Comparison of ENCODE assay signal across 30 cellular contexts in genomic region chr6:101257163-101257562, GRCh38.
DNase-seq lines count a peak whose midpoint lies in the region; ATAC-seq, FAIRE-seq and TF ChIP-seq lines count a peak whose summit lies in the region.
"Had no signal": no experiment of that assay in that cellular context is flagged by ENCODE, and none has a peak within 500 bp of the region (broad histone marks: within the 10 kb centered on the region; RNA-seq: fewer than 3 reads in every experiment).

No MANE protein-coding gene starts in this region.

- FAIRE-seq in K562 (lab: Jason Lieb, UNC), result no peak
- FAIRE-seq: A549, D721Med had no signal

- TF ChIP-seq RAD21 in K562 (CRISPR knock-in tag; conservative IDR thresholded peaks at IDR 0.05 in 1 of 2, IDR thresholded peaks at IDR 0.05 in 1 of 2), result no peak

- H3K4me2 ChIP-seq in K562 (ENCODE audit: insufficient read depth, low read length), result no peak overlapping the region
- H3K4me2 ChIP-seq: A549; BLaER1; BLaER1 treated with 17β-estradiol and CSF1 and Interleukin-3, amounts not matched to agents 10 nM and 100 nM had no signal

- H2AFZ ChIP-seq in K562 (ENCODE audit: low read depth, low read length), result no peak overlapping the region

- H3K36me3 ChIP-seq in HEK293 (ENCODE audit: control insufficient read depth in 2 of 2, insufficient read depth in 1 of 2, low read length in 2 of 2) (no peaks in the 10 kb centered on the region), K562 (ENCODE audit: control insufficient read depth, insufficient read depth, low read length) (no peaks in the 10 kb centered on the region), HAP-1 (replicated peaks) (no peaks in the 10 kb centered on the region)
- H3K36me3 ChIP-seq: BE2C; BLaER1; BLaER1 treated with 17β-estradiol and CSF1 and Interleukin-3, amounts not matched to agents 10 nM and 100 nM had no signal

- no peak overlapping the region for H3K27ac ChIP-seq in HEK293 (ENCODE audit: extremely low read depth, low read depth, low read length)
- no peak overlapping the region for H3K27ac ChIP-seq in K562 (ENCODE audit: extremely low read depth, low read depth, low read length)
- H3K27ac ChIP-seq: 22Rv1; A549; BLaER1; BLaER1 treated with 17β-estradiol and CSF1 and Interleukin-3, amounts not matched to agents 10 nM and 100 nM; C4-2B had no signal

- no peak for TF ChIP-seq EP300 in K562 (IDR thresholded peaks at IDR 0.05; ENCODE audit: low read length)

- in situ Hi-C loops in K562 (cut with MboI) (no loop called here), HAP-1 (cut with MboI; ENCODE audit: low sequenced_read_pairs) (no loop called here)

- H3K4me3 ChIP-seq in HEK293 (ENCODE audit: low read depth, low read length), result no peak overlapping the region
- H3K4me3 ChIP-seq in K562, result no peak overlapping the region
- no peak overlapping the region for H3K4me3 ChIP-seq in HAP-1
- H3K4me3 ChIP-seq: A549; BLaER1; BLaER1 treated with 17β-estradiol and CSF1 and Interleukin-3, amounts not matched to agents 10 nM and 100 nM had no signal

- ATAC-seq in K562, result no peak
- ATAC-seq in HG02973 (IDR thresholded peaks at IDR 0.05; ENCODE audit: unreplicated experiment), result no peak
- ATAC-seq: A549; CD8-positive, alpha-beta T cell had no signal

- TF ChIP-seq CTCF in HEK293 (tag by site-specific recombination; IDR thresholded peaks at IDR 0.05), result no peak
- no peak for TF ChIP-seq CTCF in K562 (IDR thresholded peaks at IDR 0.05 in 2 of 3, conservative IDR thresholded peaks at IDR 0.05 in 1 of 3; ENCODE audit: insufficient read depth in 2 of 3, low read depth in 1 of 3, low read length in 3 of 3)

- H3K4me1 ChIP-seq in HEK293 (ENCODE audit: control insufficient read depth, insufficient read depth, low read length), result no peaks in the 10 kb centered on the region
- H3K4me1 ChIP-seq in K562 (replicated peaks in 1 of 2; ENCODE audit: control insufficient read depth in 2 of 2, insufficient read depth in 2 of 2, low read length in 2 of 2), result no peaks in the 10 kb centered on the region
- H3K4me1 ChIP-seq in HAP-1, result no peaks in the 10 kb centered on the region
- H3K4me1 ChIP-seq: A549; BE2C; BLaER1; BLaER1 treated with 17β-estradiol and CSF1 and Interleukin-3, amounts not matched to agents 10 nM and 100 nM; Caco-2 had no signal

- no peaks in the 10 kb centered on the region for H4K20me1 ChIP-seq in K562 (replicated peaks; ENCODE audit: control insufficient read depth, insufficient read depth, low read length)
- H4K20me1 ChIP-seq: BLaER1; BLaER1 treated with 17β-estradiol and CSF1 and Interleukin-3, amounts not matched to agents 10 nM and 100 nM had no signal

- DNase-seq in K562 (ENCODE audit: extremely low read depth in 1 of 4, low spot score in 3 of 4) (no peak), HAP-1 (ENCODE audit: low spot score in 2 of 2) (no peak)
- DNase-seq: 8988T; ACHN; AML-193; BE2C; C1 segment of cervical spinal cord; Caco-2; Calu3; CD4-positive, alpha-beta memory T cell; CD4-positive, alpha-beta T cell; CD4-positive, CD25-positive, alpha-beta regulatory T cell; CD8-positive, alpha-beta memory T cell; CD8-positive, alpha-beta T cell; COR-L47; DMS 273 treated with DMSO at 0.1 percent for 48 hours; DMS153; DMS53; DMS79; DMS79 treated with DMSO at 0.1 percent for 48 hours; DND-41; EL had no signal

- CTCF ChIA-PET in HEK293 (lab: Yijun Ruan, JAX) (no interaction called here), K562 (lab: Yijun Ruan, JAX; ENCODE audit: low intra/inter-chr PET ratio) (no interaction called here)

- intact Hi-C loops in K562 (cut with micrococcal nuclease), result no loop called here

- H3K27me3 ChIP-seq in K562 (ENCODE audit: control insufficient read depth in 2 of 2, insufficient read depth in 2 of 2, low read length in 2 of 2) (no peaks in the 10 kb centered on the region), HAP-1 (ENCODE audit: low read depth) (no peaks in the 10 kb centered on the region)
- H3K27me3 ChIP-seq: BE2C; BLaER1; BLaER1 treated with 17β-estradiol and CSF1 and Interleukin-3, amounts not matched to agents 10 nM and 100 nM had no signal

- no peaks in the 10 kb centered on the region for H3K79me2 ChIP-seq in K562 (ENCODE audit: control insufficient read depth, insufficient read depth, low read length)

- TF ChIP-seq POLR2A in K562 (conservative IDR thresholded peaks at IDR 0.05), result no peak

- H3K9me3 ChIP-seq in HEK293 (ENCODE audit: control insufficient read depth, insufficient read depth, low read depth, low read length) (no peaks in the 10 kb centered on the region), K562 (replicated peaks; ENCODE audit: control insufficient read depth, insufficient read depth, low read depth, low read length) (0 out of 2 replicates have a peak, but pooled peaks cover 1% of the 10 kb centered on the region), HAP-1 (peaks cover 2% of the 10 kb centered on the region; the same call in 1 of the 2 replicates)
- H3K9me3 ChIP-seq: A549, BE2C, BLaER1, Caco-2 had no signal

- no peaks in the 10 kb centered on the region for H3K9me1 ChIP-seq in K562 (ENCODE audit: control insufficient read depth, insufficient read depth, low read length)

- POLR2A ChIA-PET in HEK293 (lab: Yijun Ruan, JAX) (no interaction called here), K562 (lab: Yijun Ruan, JAX) (no interaction called here)

- H3K9ac ChIP-seq in K562 (ENCODE audit: insufficient read depth in 1 of 2, low read depth in 2 of 2, low read length in 2 of 2), result no peak overlapping the region
- H3K9ac ChIP-seq: BLaER1; BLaER1 treated with 17β-estradiol and CSF1 and Interleukin-3, amounts not matched to agents 10 nM and 100 nM had no signal

- no TSS peak for BruUV-seq in K562 (replicated peaks; lab: Mats Ljungman, UMichigan)

TF ChIP-seq in HEK293, 187 proteins besides CTCF, POLR2A, EP300 and RAD21:
- TF ChIP-seq ZNF184 (tag by site-specific recombination; IDR thresholded peaks at IDR 0.05), result peak; percentile 88
- no peak for TF ChIP-seq ZBTB26 (tag by site-specific recombination; optimal IDR thresholded peaks at IDR 0.05)

TF ChIP-seq in K562, 482 proteins besides CTCF, POLR2A, EP300 and RAD21:
- peak; percentile 69; the same call in 1 of the 2 replicates for TF ChIP-seq ZNF184 (CRISPR knock-in tag; IDR thresholded peaks at IDR 0.05)
- TF ChIP-seq RBM25 (IDR thresholded peaks at IDR 0.05; ENCODE audit: low read depth, low read length, severe bottlenecking), result peak; percentile 53
- no peak for TF ChIP-seq MXI1 (IDR thresholded peaks at IDR 0.05; ENCODE audit: low read depth, low read length)
TF ChIP-seq in K562: peak in this region for 2.

Comparison
In these comparisons a context has a peak if more than half of its experiments do, and no peak if none do; other contexts are left out.
1. Of the 44 proteins assayed by ChIP-seq in both K562 and HEK293: peak only in K562: none; only in HEK293: none; in both: ZNF184; in neither: 43.